Comparison of ENCODE assay signal across 8 cellular contexts in genomic region chr17:64662774-64663367, GRCh38. TPM values are rescaled to one million over a fixed set of nuclear protein-coding genes. Genes with fewer than 3 reads are reported as not detected.
DNase-seq lines count a peak whose midpoint lies in the region; ATAC-seq, FAIRE-seq and TF ChIP-seq lines count a peak whose summit lies in the region.

No MANE protein-coding gene starts in this region.

- FAIRE-seq in keratinocyte (lab: Jason Lieb, UNC), result peak; percentile 5

- POLR2A ChIA-PET in activated CD8-positive, alpha-beta T cell treated with anti-CD3 and anti-CD28 coated beads, Interleukin-2, amount 10 ng/mL, durations not matched to agents 7 days and 5 days (lab: Charles Lee), result interaction anchor here (1.4 to 1.8 kb wide), 4 partner anchors 21 to 158 kb away, joined by 5 to 12 read pairs (median 10); partner anchors contain the start of genes CEP95 and DDX5

- peak overlapping the region; percentile 96 for H3K4me2 ChIP-seq in keratinocyte (ENCODE audit: control insufficient read depth, extremely low read depth, insufficient read depth, low read depth, low read length)

- peaks cover 4% of the 10 kb centered on the region for H3K36me3 Mint-ChIP-seq in activated naive CD4-positive, alpha-beta T cell treated with anti-CD3 and anti-CD28 coated beads, Interleukin-2, amount 10 ng/mL, durations not matched to agents 7 days and 5 days
- peaks cover 4% of the 10 kb centered on the region for H3K36me3 Mint-ChIP-seq in activated CD8-positive, alpha-beta T cell treated with anti-CD3 and anti-CD28 coated beads, Interleukin-2, amount 10 ng/mL, durations not matched to agents 7 days and 5 days (ENCODE audit: low read depth)

- ATAC-seq in activated CD8-positive, alpha-beta T cell treated with anti-CD3 and anti-CD28 coated beads, Interleukin-2, amount 10 ng/mL, durations not matched to agents 7 days and 5 days, result no peak
- no peak for ATAC-seq in HG03135 (IDR thresholded peaks at IDR 0.05; ENCODE audit: unreplicated experiment)

- intact Hi-C loops in thyroid gland (cut with DNase I), result loop anchor here (10.0 kb wide), 1 partner anchor 72 kb away; no protein-coding TSS in a partner anchor

- no peak for DNase-seq in activated naive CD4-positive, alpha-beta T cell treated with anti-CD3 and anti-CD28 coated beads, Interleukin-2, amount 10 ng/mL, durations not matched to agents 7 days and 5 days
- no peak for DNase-seq in activated naive CD4-positive, alpha-beta T cell treated with Interleukin-2 at 50 U/mL for 16 hours
- no peak for DNase-seq in activated CD8-positive, alpha-beta T cell treated with anti-CD3 and anti-CD28 coated beads, Interleukin-2, amount 10 ng/mL, durations not matched to agents 7 days and 5 days
- DNase-seq in keratinocyte (ENCODE audit: low read depth, low spot score) (no peak), thyroid gland (no peak), T1000 (lab: John Stamatoyannopoulos, UW) (no peak)
- no peak for DNase-seq in activated CD8-positive, alpha-beta memory T cell treated with anti-CD3 and anti-CD28 coated beads for 24 hours

- peaks cover 26% of the 10 kb centered on the region for H3K4me1 ChIP-seq in keratinocyte (ENCODE audit: control insufficient read depth, extremely low read depth, insufficient read depth, low read length)
- peaks cover 22 to 24% of the 10 kb centered on the region in 2 donors for H3K4me1 ChIP-seq in thyroid gland

- 47 to 48% methylated on average over 18 of the region's 18 CpGs for WGBS in thyroid gland, 2 donors

- no peaks in the 10 kb centered on the region for H3K9me3 Mint-ChIP-seq in activated naive CD4-positive, alpha-beta T cell treated with anti-CD3 and anti-CD28 coated beads, Interleukin-2, amount 10 ng/mL, durations not matched to agents 7 days and 5 days
- H3K9me3 Mint-ChIP-seq in activated CD8-positive, alpha-beta T cell treated with anti-CD3 and anti-CD28 coated beads, Interleukin-2, amount 10 ng/mL, durations not matched to agents 7 days and 5 days (ENCODE audit: insufficient read depth), result no peaks in the 10 kb centered on the region

- peaks cover 12% of the 10 kb centered on the region for H3K27me3 Mint-ChIP-seq in activated naive CD4-positive, alpha-beta T cell treated with anti-CD3 and anti-CD28 coated beads, Interleukin-2, amount 10 ng/mL, durations not matched to agents 7 days and 5 days
- no peaks in the 10 kb centered on the region for H3K27me3 Mint-ChIP-seq in activated CD8-positive, alpha-beta T cell treated with anti-CD3 and anti-CD28 coated beads, Interleukin-2, amount 10 ng/mL, durations not matched to agents 7 days and 5 days (ENCODE audit: low read depth)

- dilution Hi-C loops in keratinocyte (cut with MboI; ENCODE audit: extremely low pct_ligation_motif_present, low sequenced_read_pairs), result no loop called here

- H3K9me3 ChIP-seq in keratinocyte (ENCODE audit: control insufficient read depth, low read depth, low read length) (no peaks in the 10 kb centered on the region), thyroid gland (no peaks in the 10 kb centered on the region)

- CTCF ChIA-PET in activated naive CD4-positive, alpha-beta T cell treated with anti-CD3 and anti-CD28 coated beads, Interleukin-2, amount 10 ng/mL, durations not matched to agents 7 days and 5 days (lab: Charles Lee), result no interaction called here
- CTCF ChIA-PET in activated CD8-positive, alpha-beta T cell treated with anti-CD3 and anti-CD28 coated beads, Interleukin-2, amount 10 ng/mL, durations not matched to agents 7 days and 5 days (lab: Charles Lee), result no interaction called here

- peaks cover 50% of the 10 kb centered on the region for H3K79me2 ChIP-seq in keratinocyte (ENCODE audit: control insufficient read depth, insufficient read depth, low read length)

- H3K27ac ChIP-seq in keratinocyte (ENCODE audit: control insufficient read depth, insufficient read depth, low read length) (peak overlapping the region; percentile 81), thyroid gland (peak overlapping the region; percentile 59 to 79 (median 70))

- H3K27me3 ChIP-seq in keratinocyte (ENCODE audit: control insufficient read depth, extremely low read depth, insufficient read depth, low read length) (no peaks in the 10 kb centered on the region), thyroid gland (no peaks in the 10 kb centered on the region)

- no peaks in the 10 kb centered on the region for H3K36me3 ChIP-seq in keratinocyte (ENCODE audit: control insufficient read depth in 2 of 2, extremely low read depth in 1 of 2, insufficient read depth in 2 of 2, low read length in 2 of 2)
- no peaks in the 10 kb centered on the region for H3K36me3 ChIP-seq in thyroid gland

- H3K4me1 Mint-ChIP-seq in activated naive CD4-positive, alpha-beta T cell treated with anti-CD3 and anti-CD28 coated beads, Interleukin-2, amount 10 ng/mL, durations not matched to agents 7 days and 5 days, result peaks cover 28% of the 10 kb centered on the region
- H3K4me1 Mint-ChIP-seq in activated CD8-positive, alpha-beta T cell treated with anti-CD3 and anti-CD28 coated beads, Interleukin-2, amount 10 ng/mL, durations not matched to agents 7 days and 5 days (ENCODE audit: low read depth), result peaks cover 30% of the 10 kb centered on the region

- peak overlapping the region; percentile 88 for H3K9ac ChIP-seq in keratinocyte (ENCODE audit: control insufficient read depth, extremely low read depth, insufficient read depth, low read length)

- TF ChIP-seq CTCF in keratinocyte (optimal IDR thresholded peaks at IDR 0.05 in 1 of 3, IDR thresholded peaks at IDR 0.05 in 1 of 3, conservative IDR thresholded peaks at IDR 0.05 in 1 of 3; ENCODE audit: extremely low read depth in 1 of 3, insufficient read depth in 2 of 3, low read length in 3 of 3) (no peak), thyroid gland (IDR thresholded peaks at IDR 0.05) (no peak)

- no peaks in the 10 kb centered on the region for H3K9me1 ChIP-seq in keratinocyte (ENCODE audit: control insufficient read depth, extremely low read depth, insufficient read depth, low read length)

- peak overlapping the region; percentile 49 to 83 (median 79) for H3K4me3 ChIP-seq in keratinocyte (ENCODE audit: control insufficient read depth in 2 of 3, extremely low read depth in 1 of 3, insufficient read depth in 2 of 3, low read depth in 1 of 3, low read length in 3 of 3)
- H3K4me3 ChIP-seq in thyroid gland (replicated peaks in 1 of 3), result peak overlapping the region in 2 of 3 donors; percentile 66

- H2AFZ ChIP-seq in keratinocyte (ENCODE audit: control insufficient read depth, low read length), result peak overlapping the region; percentile 36

- H3K27ac Mint-ChIP-seq in activated naive CD4-positive, alpha-beta T cell treated with anti-CD3 and anti-CD28 coated beads, Interleukin-2, amount 10 ng/mL, durations not matched to agents 7 days and 5 days, result peak overlapping the region; percentile 70
- peak overlapping the region; percentile 46 for H3K27ac Mint-ChIP-seq in activated CD8-positive, alpha-beta T cell treated with anti-CD3 and anti-CD28 coated beads, Interleukin-2, amount 10 ng/mL, durations not matched to agents 7 days and 5 days

- H3K4me3 Mint-ChIP-seq in activated naive CD4-positive, alpha-beta T cell treated with anti-CD3 and anti-CD28 coated beads, Interleukin-2, amount 10 ng/mL, durations not matched to agents 7 days and 5 days, result peak overlapping the region; percentile 96
- H3K4me3 Mint-ChIP-seq in activated CD8-positive, alpha-beta T cell treated with anti-CD3 and anti-CD28 coated beads, Interleukin-2, amount 10 ng/mL, durations not matched to agents 7 days and 5 days, result peak overlapping the region; percentile 87

- H4K20me1 ChIP-seq in keratinocyte (ENCODE audit: control insufficient read depth, extremely low read depth, insufficient read depth, low read length), result no peaks in the 10 kb centered on the region

- TF ChIP-seq POLR2A in thyroid gland (IDR thresholded peaks at IDR 0.05), result no peak

RNA-seq across cellular contexts. Expression of gene SMURF2, which starts 0.8 kb away (rescaled TPM):
- total RNA-seq in activated CD8-positive, alpha-beta T cell treated with anti-CD3 and anti-CD28 coated beads, Interleukin-2, amount 10 ng/mL, durations not matched to agents 7 days and 5 days, result 10 to 100 TPM; 16.1 to 16.4 TPM
- 50.2 to 136 TPM (median 128 TPM) in 3 replicates for polyA plus RNA-seq in keratinocyte
- polyA plus RNA-seq in keratinocyte (2011; ENCODE audit: low read depth), result 23.7 TPM
- 56.4 and 91.8 TPM in 2 replicates for polyA plus RNA-seq in keratinocyte (2011; cell fraction: cytosol; rRNA removed)
- polyA plus RNA-seq in keratinocyte (2011; cell fraction: nucleus; rRNA removed), result 92.4 and 110 TPM in 2 replicates
- polyA plus RNA-seq in keratinocyte (2012; ENCODE audit: low replicate concordance), result 15.5 and 140 TPM in 2 replicates
- polyA minus RNA-seq in keratinocyte, result 87.3 to 270 TPM (median 122 TPM) in 3 replicates
- 76.4 TPM for polyA minus RNA-seq in keratinocyte (2011; cell fraction: cytosol; rRNA and poly(A)+ RNA removed)
- polyA minus RNA-seq in keratinocyte (2011; cell fraction: nucleus; rRNA and poly(A)+ RNA removed), result 75.9 and 171 TPM in 2 replicates
- total RNA-seq in thyroid gland, result 10 to 100 TPM; 26.3 to 39.0 (median 29.6) TPM
